In genomic region chr1:94236021-94236491, GRCh38 we compare ENCODE assay signal across 8 cellular contexts. TPM values are rescaled to one million over a fixed set of nuclear protein-coding genes. Genes with fewer than 3 reads are reported as not detected.
DNase-seq lines count a peak whose midpoint lies in the region; ATAC-seq and TF ChIP-seq lines count a peak whose summit lies in the region.

No MANE protein-coding gene starts in this region.

- H2AFZ ChIP-seq in PC-9 (no peak overlapping the region), neuron (ENCODE audit: low read depth, low read length) (no peak overlapping the region)

- H3K9ac ChIP-seq in BLaER1 treated with 17β-estradiol and CSF1 and Interleukin-3, amounts not matched to agents 10 nM and 100 nM = peak overlapping the region in 1 of 11 experiments; percentile 68; a peak in 1 of 22 replicates

- TF ChIP-seq CTCF in PC-9 (conservative IDR thresholded peaks at IDR 0.05) (no peak), esophagus muscularis mucosa (IDR thresholded peaks at IDR 0.05) (no peak)

- H3K4me2 ChIP-seq in BLaER1 treated with 17β-estradiol and CSF1 and Interleukin-3, amounts not matched to agents 10 nM and 100 nM = peak overlapping the region in 10 of 11 experiments; percentile 97 to 100 (median 98); a peak in 15 of 22 replicates
- peak overlapping the region; percentile 87 for H3K4me2 ChIP-seq in PC-9

- no peaks in the 10 kb centered on the region for H3K9me2 ChIP-seq in PC-9 (ENCODE audit: insufficient read depth)

- intact Hi-C loops in PC-9 (cut with micrococcal nuclease; ENCODE audit: unreplicated experiment) = loop anchor here (2.0 to 10.0 kb wide), 5 partner anchors 99 to 569 kb away; partner anchors contain the start of gene ABCD3
- intact Hi-C loops in esophagus muscularis mucosa (cut with DNase I) = loop anchor here (2.0 to 5.0 kb wide), 3 partner anchors 99 to 189 kb away; no protein-coding TSS in a partner anchor

- POLR2A ChIA-PET in PC-9 (lab: Charles Lee; ENCODE audit: unreplicated experiment) = interaction anchor here (0.6 to 1.1 kb wide), 2 partner anchors 90 to 1218 kb away, joined by 3 read pairs; no protein-coding TSS in a partner anchor

- no peak for TF ChIP-seq EP300 in esophagus muscularis mucosa (IDR thresholded peaks at IDR 0.05)

- H3K4me1 ChIP-seq in BLaER1 treated with 17β-estradiol and CSF1 and Interleukin-3, amounts not matched to agents 10 nM and 100 nM = peaks cover 12 to 39% (median 31%) of the 10 kb centered on the region in 10 experiments; a peak in 17 of 20 replicates
- H3K4me1 ChIP-seq in PC-9 (replicated peaks; ENCODE audit: insufficient read depth) = peaks cover 73% of the 10 kb centered on the region
- H3K4me1 ChIP-seq in esophagus muscularis mucosa = peaks cover 18 to 41% (median 36%) of the 10 kb centered on the region in 4 donors
- peaks cover 8% of the 10 kb centered on the region for H3K4me1 ChIP-seq in neuron (ENCODE audit: insufficient read depth, low read length)

- ATAC-seq in HG02588 (IDR thresholded peaks at IDR 0.05; ENCODE audit: unreplicated experiment) (no peak), GM21619 (IDR thresholded peaks at IDR 0.05; ENCODE audit: unreplicated experiment) (no peak), HG02938 (IDR thresholded peaks at IDR 0.05; ENCODE audit: unreplicated experiment) (no peak)

- TF ChIP-seq POLR2A in esophagus muscularis mucosa (IDR thresholded peaks at IDR 0.05; ENCODE audit: low read depth) = no peak

- H3K4me3 ChIP-seq in BLaER1 treated with 17β-estradiol and CSF1 and Interleukin-3, amounts not matched to agents 10 nM and 100 nM = peak overlapping the region in 3 of 10 experiments; percentile 68 to 74 (median 70); a peak in 4 of 20 replicates
- peak overlapping the region; percentile 87 for H3K4me3 ChIP-seq in PC-9
- peak overlapping the region; percentile 80 to 96 (median 90) for H3K4me3 ChIP-seq in esophagus muscularis mucosa
- peak overlapping the region; percentile 56 for H3K4me3 ChIP-seq in neuron (ENCODE audit: low read length)

- no TSS peak for BruUV-seq in PC-9 (replicated peaks; lab: Mats Ljungman, UMichigan)

- peaks cover 98% of the 10 kb centered on the region for H3K79me2 ChIP-seq in PC-9 (ENCODE audit: low read depth)

- CTCF ChIA-PET in PC-9 (lab: Charles Lee) = interaction anchor here (0.6 to 1.7 kb wide), 3 partner anchors 91 to 932 kb away, joined by 3 to 5 read pairs (median 5); no protein-coding TSS in a partner anchor

- H3K27me3 ChIP-seq in BLaER1 treated with 17β-estradiol and CSF1 and Interleukin-3, amounts not matched to agents 10 nM and 100 nM = peaks cover 47 to 88% (median 70%) of the 10 kb centered on the region in 11 experiments
- H3K27me3 ChIP-seq in PC-9 (ENCODE audit: insufficient read depth, low read depth) = no peaks in the 10 kb centered on the region
- peaks cover 0 to 22% (median 0%) of the 10 kb centered on the region in 4 donors for H3K27me3 ChIP-seq in esophagus muscularis mucosa
- peaks cover 10% of the 10 kb centered on the region for H3K27me3 ChIP-seq in neuron (ENCODE audit: insufficient read depth, low read length)

- H3F3A ChIP-seq in PC-9 (ENCODE audit: insufficient read depth, low read depth) = peaks cover 75% of the 10 kb centered on the region

- DNase-seq in PC-9 = peak in 1 of 2 experiments; percentile 56
- DNase-seq in esophagus muscularis mucosa (ENCODE audit: extremely low spot score) = no peak
- DNase-seq in COLO668 (lab: John Stamatoyannopoulos, UW; ENCODE audit: unreplicated experiment) = no peak

- 1% methylated on average over 6 of the region's 6 CpGs for WGBS in esophagus muscularis mucosa

- no peak overlapping the region for H3K27ac ChIP-seq in BLaER1 treated with 17β-estradiol and CSF1 and Interleukin-3, amounts not matched to agents 10 nM and 100 nM
- H3K27ac ChIP-seq in PC-9 (peak overlapping the region; percentile 85), esophagus muscularis mucosa (replicated peaks in 1 of 4) (peak overlapping the region; percentile 87 to 92 (median 91))

- no peaks in the 10 kb centered on the region for H3K36me3 ChIP-seq in BLaER1 treated with 17β-estradiol and CSF1 and Interleukin-3, amounts not matched to agents 10 nM and 100 nM
- H3K36me3 ChIP-seq in PC-9 (ENCODE audit: low read depth) = peaks cover 69% of the 10 kb centered on the region
- H3K36me3 ChIP-seq in esophagus muscularis mucosa = no peaks in the 10 kb centered on the region
- H3K36me3 ChIP-seq in neuron (ENCODE audit: insufficient read depth, low read length) = no peaks in the 10 kb centered on the region

- H4K20me1 ChIP-seq in BLaER1 treated with 17β-estradiol and CSF1 and Interleukin-3, amounts not matched to agents 10 nM and 100 nM = peaks cover 0 to 37% (median 9%) of the 10 kb centered on the region in 11 experiments; a peak in 11 of 22 replicates
- H4K20me1 ChIP-seq in PC-9 (ENCODE audit: insufficient read depth) = peaks cover 59% of the 10 kb centered on the region

- H3K9me3 ChIP-seq in BLaER1 treated with 17β-estradiol and CSF1 and Interleukin-3, amounts not matched to agents 10 nM and 100 nM (replicated peaks in 1 of 11) = no peaks in the 10 kb centered on the region
- no peaks in the 10 kb centered on the region for H3K9me3 ChIP-seq in PC-9 (ENCODE audit: insufficient read depth, low read depth)
- H3K9me3 ChIP-seq in esophagus muscularis mucosa = no peaks in the 10 kb centered on the region
- no peaks in the 10 kb centered on the region for H3K9me3 ChIP-seq in neuron (ENCODE audit: low read length)

RNA-seq across cellular contexts. Expression of gene ARHGAP29, which starts 1.3 kb away (rescaled TPM):
- total RNA-seq in PC-9 (2021) (123 and 137 TPM in 2 replicates), esophagus muscularis mucosa (10 to 100 TPM; 18.4 to 40.2 (median 23.7) TPM)

Comparison
In these comparisons a context has a peak if more than half of its experiments do, and no peak if none do; other contexts are left out.
1. H3K27ac ChIP-seq: peak in PC-9 (single experiment) and esophagus muscularis mucosa (4 of 4); none in BLaER1 treated with 17β-estradiol and CSF1 and Interleukin-3, amounts not matched to agents 10 nM and 100 nM (0 of 11).